8 cellular contexts compared by ENCODE assay signal in genomic region chr21:42818328-42818749, GRCh38.
A peak's percentile ranks its signal among the peaks of the same experiment; 100 is the strongest.
DNase-seq lines count a peak whose midpoint lies in the region; ATAC-seq and TF ChIP-seq lines count a peak whose summit lies in the region.

No MANE protein-coding gene starts in this region.

- no peaks in the 10 kb centered on the region for H3K4me1 Mint-ChIP-seq in natural killer cell treated with Interleukin-12 subunit alpha and Interleukin-12 subunit beta and Interleukin-15 and Interleukin-18, amount 100 ng/mL, for 72 hours (ENCODE audit: low read depth in 2 of 2)

- H3K4me3 Mint-ChIP-seq in natural killer cell treated with Interleukin-12 subunit alpha and Interleukin-12 subunit beta and Interleukin-15 and Interleukin-18, amount 100 ng/mL, for 72 hours = no peak overlapping the region

- DNase-seq in GM10248 (ENCODE audit: extremely low spot score) (no peak), NCI-H748 treated with DMSO at 0.1 percent for 48 hours (lab: John Stamatoyannopoulos, UW) (peak; percentile 21), activated T-cell treated with anti-CD3 and anti-CD28 coated beads for 1 hour (ENCODE audit: low read depth) (peak; percentile 52), transverse colon (peak; percentile 73), KG1 (lab: John Stamatoyannopoulos, UW) (no peak)
- no peak for DNase-seq in natural killer cell treated with Interleukin-12 subunit alpha and Interleukin-12 subunit beta and Interleukin-15 and Interleukin-18, amount 100 ng/mL, for 72 hours (ENCODE audit: low spot score)

- intact Hi-C loops in transverse colon (cut with DNase I; ENCODE audit: low total_unique reads) = loop anchor here (5.0 kb wide), 1 partner anchor 226 kb away; no protein-coding TSS in a partner anchor

- peaks cover 1% of the 10 kb centered on the region for H3K27me3 ChIP-seq in transverse colon

- CTCF ChIA-PET in GM10248 (lab: Yijun Ruan, JAX) = interaction anchor here (1.0 kb wide), 1 partner anchor 209 kb away, joined by 3 read pairs; no protein-coding TSS in a partner anchor

- H3K4me3 ChIP-seq in transverse colon = no peak overlapping the region

- H3K36me3 ChIP-seq in transverse colon = no peaks in the 10 kb centered on the region

- TF ChIP-seq CTCF in GM10248 (IDR thresholded peaks at IDR 0.05; ENCODE audit: control extremely low read depth, extremely low read depth, low read depth, missing control alignments) (peak; percentile 48), transverse colon (IDR thresholded peaks at IDR 0.05) (peak; percentile 89 to 94 (median 93))

- TF ChIP-seq POLR2A in transverse colon (IDR thresholded peaks at IDR 0.05) = no peak

- H3K27me3 Mint-ChIP-seq in natural killer cell treated with Interleukin-12 subunit alpha and Interleukin-12 subunit beta and Interleukin-15 and Interleukin-18, amount 100 ng/mL, for 72 hours = peaks cover 2 to 9% of the 10 kb centered on the region in 2 donors

- 10 to 28% methylated on average over 2 of the region's 2 CpGs for WGBS in transverse colon (ENCODE audit: low coverage in 1 of 2), 2 donors

- ATAC-seq in esophagus mucosa = peak; percentile 87
- peak; percentile 67 to 76 for ATAC-seq in natural killer cell treated with Interleukin-12 subunit alpha and Interleukin-12 subunit beta and Interleukin-15 and Interleukin-18, amount 100 ng/mL, for 72 hours
- ATAC-seq in GM18907 (IDR thresholded peaks at IDR 0.05; ENCODE audit: unreplicated experiment) = no peak

- in situ Hi-C loops in transverse colon (cut with MboI; ENCODE audit: low pct_ligation_motif_present in 1 of 4, low pct_unique_long_range_greater_than_20kb in 1 of 4, low sequenced_read_pairs in 3 of 4) = loop anchor here in 1 of 4 donors (25.0 kb wide), 1 partner anchor 231 kb away; no protein-coding TSS in a partner anchor

- no peaks in the 10 kb centered on the region for H3K4me1 ChIP-seq in transverse colon

- H3K27ac Mint-ChIP-seq in natural killer cell treated with Interleukin-12 subunit alpha and Interleukin-12 subunit beta and Interleukin-15 and Interleukin-18, amount 100 ng/mL, for 72 hours = no peak overlapping the region

- H3K9me3 ChIP-seq in transverse colon = no peaks in the 10 kb centered on the region

- no peaks in the 10 kb centered on the region for H3K9me3 Mint-ChIP-seq in natural killer cell treated with Interleukin-12 subunit alpha and Interleukin-12 subunit beta and Interleukin-15 and Interleukin-18, amount 100 ng/mL, for 72 hours

- no peak for TF ChIP-seq EP300 in transverse colon (IDR thresholded peaks at IDR 0.05; ENCODE audit: low read depth)

- no peaks in the 10 kb centered on the region for H3K36me3 Mint-ChIP-seq in natural killer cell treated with Interleukin-12 subunit alpha and Interleukin-12 subunit beta and Interleukin-15 and Interleukin-18, amount 100 ng/mL, for 72 hours

- H3K27ac ChIP-seq in transverse colon = no peak overlapping the region

- POLR2A ChIA-PET in GM10248 (lab: Yijun Ruan, JAX) = no interaction called here

Comparison
In these comparisons a context has a peak if more than half of its experiments do, and no peak if none do; other contexts are left out.
1. DNase-seq: peak in NCI-H748 treated with DMSO at 0.1 percent for 48 hours (single experiment), activated T-cell treated with anti-CD3 and anti-CD28 coated beads for 1 hour (single experiment) and transverse colon (single experiment); none in GM10248 (single experiment), natural killer cell treated with Interleukin-12 subunit alpha and Interleukin-12 subunit beta and Interleukin-15 and Interleukin-18, amount 100 ng/mL, for 72 hours (single experiment) and KG1 (single experiment).